In the genomic region with DNA sequence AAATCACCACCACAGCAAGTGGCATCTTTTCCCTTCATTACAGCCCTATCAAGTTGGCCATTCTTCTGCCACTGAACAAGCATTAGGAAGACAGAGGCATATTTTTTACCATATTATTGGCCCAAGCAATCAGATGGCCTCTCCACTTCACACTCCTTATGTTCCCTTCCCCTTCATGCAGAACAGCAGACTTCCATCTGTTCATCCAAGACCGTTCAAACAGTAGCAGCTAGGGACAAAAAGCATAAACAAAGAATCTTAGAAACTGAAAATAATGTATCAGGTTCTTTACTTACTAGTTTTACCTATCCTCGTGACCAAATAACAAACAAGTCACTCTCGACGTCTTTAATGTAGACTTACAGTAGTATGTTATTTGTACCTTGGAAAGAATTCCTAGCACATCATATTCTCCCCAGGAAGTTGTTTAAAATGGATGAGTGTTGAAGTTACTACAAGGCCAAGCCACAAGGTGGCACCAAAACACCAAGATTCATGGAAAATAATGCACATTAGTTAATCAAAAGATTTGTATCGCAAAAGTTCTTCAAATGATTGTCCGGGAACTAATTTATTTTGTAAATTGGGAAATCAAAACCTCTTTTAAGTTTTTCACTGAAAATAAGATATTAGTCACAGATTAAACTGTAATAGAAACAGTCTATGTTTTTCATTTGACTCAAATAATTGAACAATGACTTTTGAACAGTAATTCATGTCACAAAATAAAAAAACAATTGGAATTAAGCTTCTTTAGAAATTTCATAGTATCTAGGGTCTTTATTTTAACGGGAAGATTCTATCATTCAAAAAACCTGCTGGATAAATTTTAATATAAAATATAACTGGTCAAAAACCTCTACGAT, we compare ENCODE assay signal across 8 cellular contexts.
DNase-seq lines count a peak whose midpoint lies in the region; TF ChIP-seq lines count a peak whose summit lies in the region.

No MANE protein-coding gene starts in this region.

- 27% methylated on average over 8 of the region's 8 CpGs for WGBS in GM23248 (ENCODE audit: low coverage in 1 of 2, low lambda C conversion rate in 2 of 2, missing lambda C conversion rate in 2 of 2), 2 experiments
- WGBS in neuronal stem cell (ENCODE audit: extremely low coverage in 2 of 2, insufficient read length in 2 of 2, insufficient replicate concordance in 1 of 2), 2 donors = no CpG with 5 or more reads among the region's 8 CpGs

- no peaks in the 10 kb centered on the region for H3K27me3 ChIP-seq in BJ (ENCODE audit: control insufficient read depth, insufficient read depth, low read length)
- no peaks in the 10 kb centered on the region for H3K27me3 ChIP-seq in GM23248 (replicated peaks; ENCODE audit: insufficient read depth)
- H3K27me3 ChIP-seq in neuronal stem cell (ENCODE audit: control insufficient read depth in 3 of 3, insufficient read depth in 3 of 3, low read depth in 1 of 3, low read length in 3 of 3) = no peaks in the 10 kb centered on the region

- H2BK5ac ChIP-seq in neuronal stem cell (ENCODE audit: low read length) = no peak overlapping the region

- H3K9me2 ChIP-seq in GM23248 (ENCODE audit: insufficient read depth) = no peaks in the 10 kb centered on the region

- no peak overlapping the region for H3K14ac ChIP-seq in neuronal stem cell (ENCODE audit: low read length)

- H3K27me3 Mint-ChIP-seq in activated CD4-positive, alpha-beta memory T cell treated with anti-CD3 and anti-CD28 coated beads, Interleukin-2, amount 10 ng/mL, durations not matched to agents 7 days and 5 days = no peaks in the 10 kb centered on the region

- no peaks in the 10 kb centered on the region for H3K79me2 ChIP-seq in GM23248 (ENCODE audit: insufficient read depth)

- H3K36me3 Mint-ChIP-seq in activated CD4-positive, alpha-beta memory T cell treated with anti-CD3 and anti-CD28 coated beads, Interleukin-2, amount 10 ng/mL, durations not matched to agents 7 days and 5 days (ENCODE audit: low read depth) = no peaks in the 10 kb centered on the region

- POLR2A ChIA-PET in BJ (lab: Charles Lee) = no interaction called here
- POLR2A ChIA-PET in activated CD4-positive, alpha-beta memory T cell treated with anti-CD3 and anti-CD28 coated beads, Interleukin-2, amount 10 ng/mL, durations not matched to agents 7 days and 5 days (lab: Charles Lee) = no interaction called here

- H3K4me3 Mint-ChIP-seq in activated CD4-positive, alpha-beta memory T cell treated with anti-CD3 and anti-CD28 coated beads, Interleukin-2, amount 10 ng/mL, durations not matched to agents 7 days and 5 days = no peak overlapping the region

- TF ChIP-seq CTCF in BJ (IDR thresholded peaks at IDR 0.05; ENCODE audit: insufficient read depth, low read depth, low read length) = peak; percentile 66
- TF ChIP-seq CTCF in epithelial cell of proximal tubule (conservative IDR thresholded peaks at IDR 0.05; ENCODE audit: low read depth, low read length) = peak; percentile 78

- no peak overlapping the region for H2AK5ac ChIP-seq in neuronal stem cell (ENCODE audit: low read depth, low read length)

- no peaks in the 10 kb centered on the region for H3K9me3 ChIP-seq in GM23248 (ENCODE audit: low read depth)
- H3K9me3 ChIP-seq in neuronal stem cell (replicated peaks in 1 of 2; ENCODE audit: control insufficient read depth in 2 of 2, insufficient read depth in 1 of 2, low read depth in 1 of 2, low read length in 2 of 2) = no peaks in the 10 kb centered on the region

- H3K4me1 ChIP-seq in GM23248 (ENCODE audit: insufficient read depth) = 0 out of 2 replicates have a peak, but pooled peaks cover 5% of the 10 kb centered on the region
- H3K4me1 ChIP-seq in neuronal stem cell (ENCODE audit: control insufficient read depth in 2 of 2, insufficient read depth in 1 of 2, low read depth in 1 of 2, low read length in 2 of 2) = no peaks in the 10 kb centered on the region

- H3K27ac ChIP-seq in GM23248 (no peak overlapping the region), neuronal stem cell (replicated peaks; ENCODE audit: low read length) (no peak overlapping the region)

- H3K27ac Mint-ChIP-seq in activated CD4-positive, alpha-beta memory T cell treated with anti-CD3 and anti-CD28 coated beads, Interleukin-2, amount 10 ng/mL, durations not matched to agents 7 days and 5 days = no peak overlapping the region

- no peaks in the 10 kb centered on the region for H3F3A ChIP-seq in GM23248 (ENCODE audit: insufficient read depth)

- no peaks in the 10 kb centered on the region for H3K79me1 ChIP-seq in neuronal stem cell (ENCODE audit: low read depth, low read length)

- H4K20me1 ChIP-seq in GM23248 (ENCODE audit: insufficient read depth) = no peaks in the 10 kb centered on the region

- no peak overlapping the region for H3K23ac ChIP-seq in neuronal stem cell (ENCODE audit: low read depth, low read length, poor library complexity)

- no peak overlapping the region for H3K18ac ChIP-seq in neuronal stem cell (ENCODE audit: low read length)

- DNase-seq in BJ (ENCODE audit: low read depth) (peak; percentile 10), GM23248 (peak; percentile 66), NCI-H345 treated with DMSO at 0.1 percent for 48 hours (lab: John Stamatoyannopoulos, UW; ENCODE audit: unreplicated experiment) (peak; percentile 28), epithelial cell of proximal tubule (ENCODE audit: low read depth) (peak; percentile 15), neuronal stem cell (ENCODE audit: low spot score) (peak; percentile 49), ureter (ENCODE audit: low spot score) (peak; percentile 46), amniotic stem cell (lab: John Stamatoyannopoulos, UW) (no peak)
- DNase-seq in activated CD4-positive, alpha-beta memory T cell treated with anti-CD3 and anti-CD28 coated beads, Interleukin-2, amount 10 ng/mL, durations not matched to agents 7 days and 5 days = peak; percentile 35

- H3K9ac ChIP-seq in GM23248 = no peak overlapping the region
- H3K9ac ChIP-seq in neuronal stem cell (ENCODE audit: low read depth, low read length, poor library complexity) = no peak overlapping the region

- H3K36me3 ChIP-seq in BJ (ENCODE audit: control insufficient read depth, insufficient read depth, low read length) (no peaks in the 10 kb centered on the region), GM23248 (ENCODE audit: low read depth) (no peaks in the 10 kb centered on the region), neuronal stem cell (replicated peaks in 1 of 2; ENCODE audit: control insufficient read depth in 2 of 2, insufficient read depth in 2 of 2, low read length in 2 of 2) (peaks cover 0 to 28% of the 10 kb centered on the region in 2 donors)

- no peak overlapping the region for H2BK120ac ChIP-seq in neuronal stem cell (ENCODE audit: low read depth, low read length)

- H3K4me2 ChIP-seq in GM23248 (ENCODE audit: unreplicated experiment) (no peak overlapping the region), neuronal stem cell (ENCODE audit: insufficient read depth, low read length, poor library complexity, severe bottlenecking) (no peak overlapping the region)

- no peak overlapping the region for H4K91ac ChIP-seq in neuronal stem cell (ENCODE audit: low read depth, low read length, poor library complexity)

- in situ Hi-C loops in GM23248 (cut with MboI) = loop anchor here (25.0 kb wide), 1 partner anchor 665 kb away; no protein-coding TSS in a partner anchor

- H3K4ac ChIP-seq in neuronal stem cell (ENCODE audit: low read length) = no peak overlapping the region

- no peak overlapping the region for H4K8ac ChIP-seq in neuronal stem cell (ENCODE audit: low read depth, low read length)

- H2BK15ac ChIP-seq in neuronal stem cell (ENCODE audit: low read length) = no peak overlapping the region

- CTCF ChIA-PET in BJ (lab: Yijun Ruan, JAX) = interaction anchor here (0.6 to 1.9 kb wide), 8 partner anchors 9 to 783 kb away, joined by 3 to 6 read pairs (median 3); no protein-coding TSS in a partner anchor
- CTCF ChIA-PET in activated CD4-positive, alpha-beta memory T cell treated with anti-CD3 and anti-CD28 coated beads, Interleukin-2, amount 10 ng/mL, durations not matched to agents 7 days and 5 days (lab: Charles Lee) = interaction anchor here (0.6 to 1.2 kb wide), 4 partner anchors 9 to 690 kb away, joined by 3 to 4 read pairs (median 3); no protein-coding TSS in a partner anchor

- no peak overlapping the region for H2BK12ac ChIP-seq in neuronal stem cell (ENCODE audit: low read length)

- H3K4me3 ChIP-seq in BJ (ENCODE audit: low read depth, low read length) = no peak overlapping the region
- H3K4me3 ChIP-seq in GM23248 = no peak overlapping the region
- H3K4me3 ChIP-seq in epithelial cell of proximal tubule (ENCODE audit: low read depth, low read length) = no peak overlapping the region
- H3K4me3 ChIP-seq in neuronal stem cell (ENCODE audit: low read length in 2 of 2) = no peak overlapping the region

- H3K9me3 Mint-ChIP-seq in activated CD4-positive, alpha-beta memory T cell treated with anti-CD3 and anti-CD28 coated beads, Interleukin-2, amount 10 ng/mL, durations not matched to agents 7 days and 5 days = no peaks in the 10 kb centered on the region

- H2AFZ ChIP-seq in GM23248 (no peak overlapping the region), neuronal stem cell (ENCODE audit: low read length) (no peak overlapping the region)

- no peaks in the 10 kb centered on the region for H3K4me1 Mint-ChIP-seq in activated CD4-positive, alpha-beta memory T cell treated with anti-CD3 and anti-CD28 coated beads, Interleukin-2, amount 10 ng/mL, durations not matched to agents 7 days and 5 days
